ENCODE assay signal across 31 cellular contexts in genomic region chr17:5254414-5254813, GRCh38. TPM values are rescaled to one million over a fixed set of nuclear protein-coding genes. Genes with fewer than 3 reads are reported as not detected.
DNase-seq lines count a peak whose midpoint lies in the region; ATAC-seq, FAIRE-seq and TF ChIP-seq lines count a peak whose summit lies in the region.
"Had no signal": no experiment of that assay in that cellular context is flagged by ENCODE, and none has a peak within 500 bp of the region (broad histone marks: within the 10 kb centered on the region; RNA-seq: fewer than 3 reads in every experiment).

No MANE protein-coding gene starts in this region.

- 80% methylated on average over 7 of the region's 7 CpGs for WGBS in GM12878 (ENCODE audit: insufficient coverage, insufficient replicate concordance, low lambda C conversion rate, missing lambda C conversion rate)
- 80% methylated on average over 7 of the region's 7 CpGs for WGBS in GM23248 (ENCODE audit: low coverage in 1 of 2, low lambda C conversion rate in 2 of 2, missing lambda C conversion rate in 2 of 2), 2 experiments

- no peak overlapping the region for H3K4me3 ChIP-seq in BLaER1
- peak overlapping the region; percentile 32; the same call in 1 of the 2 replicates for H3K4me3 ChIP-seq in GM12878
- no peak overlapping the region for H3K4me3 ChIP-seq in GM23248
- H3K4me3 ChIP-seq: lower lobe of right lung, SJCRH30, thyroid gland had no signal

- H2AFZ ChIP-seq in GM12878 (ENCODE audit: control insufficient read depth, low read depth, low read length) = no peak overlapping the region; the same call in 1 of the 2 replicates
- no peak overlapping the region for H2AFZ ChIP-seq in GM23248
- H2AFZ ChIP-seq: parathyroid adenoma had no signal

- DNase-seq in HEK293T (ENCODE audit: extremely low spot score) (no peak), GM12878 (ENCODE audit: low read depth, low spot score) (no peak), posterior vena cava (ENCODE audit: low spot score) (peak; percentile 59), GM23248 (no peak)
- DNase-seq: ACHN; activated CD4-positive, alpha-beta memory T cell treated with anti-CD3 and anti-CD28 coated beads for 36 hours; activated CD4-positive, CD25-positive, alpha-beta regulatory T cell; activated CD8-positive, alpha-beta memory T cell treated with anti-CD3 and anti-CD28 coated beads, Interleukin-2, amount 50 U/mL, for 4 hours; activated naive CD4-positive, alpha-beta T cell treated with anti-CD3 and anti-CD28 coated beads, Interleukin-2, amount 50 U/mL, for 16 hours; DMS79 treated with DMSO at 0.1 percent for 48 hours; endodermal cell; foreskin fibroblast; lower lobe of right lung; NCI-H1105; NCI-H187 treated with DMSO at 0.1 percent for 48 hours; NCI-H2171 treated with DMSO at 0.1 percent for 48 hours; NCI-H526; right cardiac atrium; SJCRH30; stimulated activated CD4-positive, alpha-beta T cell treated with anti-CD3 and anti-CD28 coated beads, Interleukin-12 subunit alpha, Interleukin-12 subunit beta, amount 100 ng/mL, for 4 hours; stimulated activated CD4-positive, alpha-beta T cell treated with anti-CD3 and anti-CD28 coated beads, Interleukin-4, amount 100 ng/mL, for 24 hours; stimulated activated naive CD8-positive, alpha-beta T cell treated with anti-CD3 and anti-CD28 coated beads, Interleukin-15, Interleukin-2, amounts not matched to agents 100 U/mL and 50 U/mL, for 24 hours; thyroid gland had no signal

- intact Hi-C loops in GM12878 (cut with micrococcal nuclease; ENCODE audit: unreplicated experiment) = no loop called here
- intact Hi-C loops in posterior vena cava (cut with DNase I) = no loop called here

- H3K9me2 ChIP-seq in GM23248 (ENCODE audit: insufficient read depth) = no peaks in the 10 kb centered on the region

- ATAC-seq in GM12878 (no peak), GM19035 (IDR thresholded peaks at IDR 0.05; ENCODE audit: unreplicated experiment) (no peak), GM21447 (IDR thresholded peaks at IDR 0.05; ENCODE audit: unreplicated experiment) (no peak)
- ATAC-seq: activated T-helper 17 cell treated with anti-CD3 and anti-CD28 coated beads, Interleukin-2, amount 50 U/mL, for 72 hours; esophagus mucosa; lower lobe of right lung; right cardiac atrium; stimulated activated naive CD8-positive, alpha-beta T cell treated with anti-CD3 and anti-CD28 coated beads, Interleukin-15, Interleukin-2, amounts not matched to agents 100 U/mL and 50 U/mL, for 24 hours had no signal

- H3K27me3 ChIP-seq in BLaER1 (no peaks in the 10 kb centered on the region), GM12878 (replicated peaks in 1 of 2; ENCODE audit: control insufficient read depth in 2 of 2, insufficient read depth in 2 of 2, low read length in 1 of 2) (no peaks in the 10 kb centered on the region), GM23248 (replicated peaks; ENCODE audit: insufficient read depth) (no peaks in the 10 kb centered on the region)
- H3K27me3 ChIP-seq: SJCRH30, thyroid gland had no signal

- no TSS peak for BruUV-seq in GM12878 (replicated peaks; lab: Mats Ljungman, UMichigan)

- no peaks in the 10 kb centered on the region for H3K79me2 ChIP-seq in GM12878 (ENCODE audit: control insufficient read depth, insufficient read depth, low read length)
- H3K79me2 ChIP-seq in GM23248 (ENCODE audit: insufficient read depth) = no peaks in the 10 kb centered on the region
- H3K79me2 ChIP-seq: parathyroid adenoma had no signal

- H4K20me1 ChIP-seq in BLaER1 (no peaks in the 10 kb centered on the region), GM12878 (ENCODE audit: control insufficient read depth, insufficient read depth) (no peaks in the 10 kb centered on the region), GM23248 (ENCODE audit: insufficient read depth) (no peaks in the 10 kb centered on the region)

- peak overlapping the region; percentile 36; the same call in 1 of the 2 replicates for H3K9ac ChIP-seq in BLaER1
- no peak overlapping the region for H3K9ac ChIP-seq in GM12878 (ENCODE audit: control insufficient read depth, insufficient read depth, low read length)
- H3K9ac ChIP-seq in GM23248 = no peak overlapping the region
- H3K9ac ChIP-seq: parathyroid adenoma had no signal

- H3K9me3 ChIP-seq in BLaER1 = no peaks in the 10 kb centered on the region
- no peaks in the 10 kb centered on the region for H3K9me3 ChIP-seq in GM12878 (replicated peaks; ENCODE audit: control insufficient read depth, insufficient read depth, low read length)
- H3K9me3 ChIP-seq in GM23248 (ENCODE audit: low read depth) = no peaks in the 10 kb centered on the region
- H3K9me3 ChIP-seq: lower lobe of right lung, SJCRH30, thyroid gland had no signal

- TF ChIP-seq RAD21 in GM12878 (IDR thresholded peaks at IDR 0.05; ENCODE audit: insufficient read depth, low read depth, low read length) = no peak

- TF ChIP-seq EP300 in GM12878 (IDR thresholded peaks at IDR 0.05; ENCODE audit: borderline replicate concordance in 1 of 2, control insufficient read depth in 1 of 2, low read depth in 2 of 2, low read length in 2 of 2) = no peak

- H3K4me1 ChIP-seq in BLaER1 = peaks cover 25% of the 10 kb centered on the region
- H3K4me1 ChIP-seq in GM12878 (ENCODE audit: control insufficient read depth, insufficient read depth, low read length) = peaks cover 17% of the 10 kb centered on the region
- no peaks in the 10 kb centered on the region for H3K4me1 ChIP-seq in GM23248 (ENCODE audit: insufficient read depth)
- H3K4me1 ChIP-seq: parathyroid adenoma, SJCRH30, thyroid gland had no signal

- SMC1A ChIA-PET in GM12878 (lab: Charles Lee; ENCODE audit: uncharacterized antibody, unreplicated experiment) = interaction anchor here (0.7 to 2.4 kb wide), 17 partner anchors 15 to 186 kb away, joined by 3 to 11 read pairs (median 3); partner anchors contain the start of gene C1QBP

- no peak for TF ChIP-seq CTCF in GM12878 (IDR thresholded peaks at IDR 0.05 in 2 of 3, conservative IDR thresholded peaks at IDR 0.05 in 1 of 3; ENCODE audit: control insufficient read depth in 2 of 3, extremely low read depth in 1 of 3, insufficient read depth in 1 of 3, low read depth in 3 of 3, low read length in 3 of 3)

- RAD21 ChIA-PET in GM12878 (lab: Charles Lee; ENCODE audit: unreplicated experiment) = interaction anchor here (0.5 to 1.4 kb wide), 7 partner anchors 9 to 78 kb away, joined by 3 to 5 read pairs (median 4); no protein-coding TSS in a partner anchor

- POLR2A ChIA-PET in HEK293T (lab: Yijun Ruan, JAX) = interaction anchor here (1.0 kb wide), 1 partner anchor 136 kb away, joined by 3 read pairs; no protein-coding TSS in a partner anchor
- POLR2A ChIA-PET in GM12878 (lab: Charles Lee) = interaction anchor here (0.5 to 2.1 kb wide), 8 partner anchors 28 to 1782 kb away, joined by 3 to 6 read pairs (median 4); partner anchors contain the start of genes NUP88, RABEP1, RPAIN and SLC16A13

- H3K4me2 ChIP-seq in BLaER1 (peak overlapping the region; percentile 95), GM12878 (ENCODE audit: control insufficient read depth, insufficient read depth) (peak overlapping the region; percentile 56), GM23248 (ENCODE audit: unreplicated experiment) (no peak overlapping the region)

- no peaks in the 10 kb centered on the region for H3F3A ChIP-seq in GM23248 (ENCODE audit: insufficient read depth)

- H3K27ac ChIP-seq in BLaER1 (peak overlapping the region; percentile 50), GM12878 (ENCODE audit: control insufficient read depth, insufficient read depth) (no peak overlapping the region; the same call in 1 of the 2 replicates), GM23248 (no peak overlapping the region)
- H3K27ac ChIP-seq: lower lobe of right lung, parathyroid adenoma, SJCRH30, thyroid gland had no signal

- CTCF ChIA-PET in HEK293T (lab: Yijun Ruan, JAX) (no interaction called here), GM12878 (lab: Yijun Ruan, JAX) (interaction anchor here (0.7 to 2.2 kb wide), 9 partner anchors 8 to 185 kb away, joined by 4 to 10 read pairs (median 5); partner anchors contain the start of gene C1QBP)

- in situ Hi-C loops in GM12878 (cut with MboI) (no loop called here), GM23248 (cut with MboI) (loop anchor here (25.0 kb wide), 1 partner anchor 1183 kb away; the partner anchor contains the start of genes AIPL1 and PIMREG)

- FAIRE-seq in GM12878 (lab: Jason Lieb, UNC) = no peak

- H3K36me3 ChIP-seq in BLaER1 = no peaks in the 10 kb centered on the region
- H3K36me3 ChIP-seq in GM12878 (ENCODE audit: control insufficient read depth in 2 of 2, insufficient read depth in 2 of 2, low read length in 1 of 2) = no peaks in the 10 kb centered on the region
- no peaks in the 10 kb centered on the region for H3K36me3 ChIP-seq in GM23248 (ENCODE audit: low read depth)
- H3K36me3 ChIP-seq: lower lobe of right lung, SJCRH30, thyroid gland had no signal

- no peak for TF ChIP-seq POLR2A in GM12878 (IDR thresholded peaks at IDR 0.05; ENCODE audit: low read depth, low read length)

RNA-seq across cellular contexts. Expression of gene SCIMP, which starts 19.8 kb away (rescaled TPM):
- 247 and 264 TPM in 2 replicates for total RNA-seq in GM12878 (2013; cell fraction: nucleolus; rRNA removed)
- total RNA-seq in GM12878 (2014; rRNA removed) = 61.8 and 70.4 TPM in 2 replicates
- total RNA-seq in GM12878 (2014; rRNA removed; fragmentation: Illumina TruSeq; extraction: Trizol) = 70.3 and 74.9 TPM in 2 replicates
- 92.2 and 98.9 TPM in 2 replicates for total RNA-seq in GM12878 (2021)
- polyA plus RNA-seq in GM12878 (2011; ENCODE audit: low read depth) = 129 TPM
- polyA plus RNA-seq in GM12878 (2011; rRNA removed) = 105 and 120 TPM in 2 replicates
- polyA plus RNA-seq in GM12878 (2011; cell fraction: cytosol; rRNA removed) = 101 and 133 TPM in 2 replicates
- polyA plus RNA-seq in GM12878 (2011; cell fraction: nucleus; rRNA removed) = 50.6 and 52.5 TPM in 2 replicates
- polyA plus RNA-seq in GM12878 (2012) = 97.2 and 135 TPM in 2 replicates
- 151 and 205 TPM in 2 replicates for polyA plus RNA-seq in GM12878 (2014; fragmentation: Illumina TruSeq; extraction: Trizol)
- polyA plus RNA-seq in GM12878 (2014; fragmentation: Nextera tagmentation; extraction: Ambion mirVana) = 100 to 1,000 TPM; 109 TPM
- polyA plus RNA-seq in GM12878 (2014; rRNA removed) = 85.2 and 97.7 TPM in 2 replicates
- 10 to 100 TPM; 56.7 to 62.4 TPM for polyA plus RNA-seq in GM12878 (2016; fragmentation: Nextera tagmentation; extraction: Ambion mirVana)
- 79.6 and 91.8 TPM in 2 replicates for polyA minus RNA-seq in GM12878 (2011; rRNA and poly(A)+ RNA removed)
- 26.2 and 40.3 TPM in 2 replicates for polyA minus RNA-seq in GM12878 (2011; cell fraction: cytosol; rRNA and poly(A)+ RNA removed)
- 14.0 and 19.1 TPM in 2 replicates for polyA minus RNA-seq in GM12878 (2011; cell fraction: nucleus; rRNA and poly(A)+ RNA removed)
- 1 to 10 TPM; 4.5 to 7.3 TPM for total RNA-seq in posterior vena cava
- not detected in 2 replicates for total RNA-seq in GM23248 (2014; rRNA removed; shearing (Covaris generic))
- 0.11 and 0.30 TPM in 2 replicates for polyA plus RNA-seq in GM23248 (2016; fragmentation: Nextera tagmentation; extraction: Ambion mirVana)
- total RNA-seq: activated CD4-positive, alpha-beta memory T cell treated with anti-CD3 and anti-CD28 coated beads for 36 hours; activated T-helper 17 cell treated with anti-CD3 and anti-CD28 coated beads, Interleukin-2, amount 50 U/mL, for 72 hours; endodermal cell; RPMI7951; SJCRH30 had no signal
- polyA plus RNA-seq: neural cell had no signal

RNA-seq across cellular contexts. Expression of gene RABEP1, which starts 27.7 kb away (rescaled TPM):
- 120 and 123 TPM in 2 replicates for total RNA-seq in GM12878 (2013; cell fraction: nucleolus; rRNA removed)
- total RNA-seq in GM12878 (2014; rRNA removed) (43.3 and 51.0 TPM in 2 replicates), GM12878 (2014; rRNA removed; fragmentation: Illumina TruSeq; extraction: Trizol) (68.0 and 69.8 TPM in 2 replicates), GM12878 (2021) (60.0 and 60.4 TPM in 2 replicates), posterior vena cava (10 to 100 TPM; 41.5 to 47.3 TPM)
- polyA plus RNA-seq in GM12878 (2011; ENCODE audit: low read depth) = 29.5 TPM
- polyA plus RNA-seq in GM12878 (2011; rRNA removed) (64.5 and 95.7 TPM in 2 replicates), GM12878 (2014; fragmentation: Illumina TruSeq; extraction: Trizol) (68.8 and 87.5 TPM in 2 replicates), GM12878 (2014; fragmentation: Nextera tagmentation; extraction: Ambion mirVana) (10 to 100 TPM; 13.4 to 20.2 TPM), GM12878 (2014; rRNA removed) (36.4 and 38.9 TPM in 2 replicates), GM12878 (2016; fragmentation: Nextera tagmentation; extraction: Ambion mirVana) (10 to 100 TPM; 59.2 to 71.4 TPM), GM23248 (2016; fragmentation: Nextera tagmentation; extraction: Ambion mirVana) (33.1 and 33.6 TPM in 2 replicates)
- 24.6 and 27.1 TPM in 2 replicates for polyA plus RNA-seq in GM12878 (2011; cell fraction: cytosol; rRNA removed)
- 29.5 and 31.3 TPM in 2 replicates for polyA plus RNA-seq in GM12878 (2011; cell fraction: nucleus; rRNA removed)
- 35.9 and 45.4 TPM in 2 replicates for polyA plus RNA-seq in GM12878 (2012)
- polyA minus RNA-seq in GM12878 (2011; rRNA and poly(A)+ RNA removed) = 69.0 and 76.4 TPM in 2 replicates
- polyA minus RNA-seq in GM12878 (2011; cell fraction: cytosol; rRNA and poly(A)+ RNA removed) = 26.3 and 29.8 TPM in 2 replicates
- polyA minus RNA-seq in GM12878 (2011; cell fraction: nucleus; rRNA and poly(A)+ RNA removed) = 26.0 and 29.5 TPM in 2 replicates
- total RNA-seq in GM23248 (2014; rRNA removed; shearing (Covaris generic)) = 26.3 and 51.2 TPM in 2 replicates

Comparison
In these comparisons a context has a peak if more than half of its experiments do, and no peak if none do; other contexts are left out.
1. RNA of gene SCIMP, which starts 19.8 kb away (total RNA-seq): 61.8 to 264 TPM in GM12878; 4.5 to 7.3 TPM in posterior vena cava and not detected in GM23248; every median in the first group is over 4 times any median in the second.